Comparison of ENCODE assay signal across 9 cellular contexts in the genomic region with DNA sequence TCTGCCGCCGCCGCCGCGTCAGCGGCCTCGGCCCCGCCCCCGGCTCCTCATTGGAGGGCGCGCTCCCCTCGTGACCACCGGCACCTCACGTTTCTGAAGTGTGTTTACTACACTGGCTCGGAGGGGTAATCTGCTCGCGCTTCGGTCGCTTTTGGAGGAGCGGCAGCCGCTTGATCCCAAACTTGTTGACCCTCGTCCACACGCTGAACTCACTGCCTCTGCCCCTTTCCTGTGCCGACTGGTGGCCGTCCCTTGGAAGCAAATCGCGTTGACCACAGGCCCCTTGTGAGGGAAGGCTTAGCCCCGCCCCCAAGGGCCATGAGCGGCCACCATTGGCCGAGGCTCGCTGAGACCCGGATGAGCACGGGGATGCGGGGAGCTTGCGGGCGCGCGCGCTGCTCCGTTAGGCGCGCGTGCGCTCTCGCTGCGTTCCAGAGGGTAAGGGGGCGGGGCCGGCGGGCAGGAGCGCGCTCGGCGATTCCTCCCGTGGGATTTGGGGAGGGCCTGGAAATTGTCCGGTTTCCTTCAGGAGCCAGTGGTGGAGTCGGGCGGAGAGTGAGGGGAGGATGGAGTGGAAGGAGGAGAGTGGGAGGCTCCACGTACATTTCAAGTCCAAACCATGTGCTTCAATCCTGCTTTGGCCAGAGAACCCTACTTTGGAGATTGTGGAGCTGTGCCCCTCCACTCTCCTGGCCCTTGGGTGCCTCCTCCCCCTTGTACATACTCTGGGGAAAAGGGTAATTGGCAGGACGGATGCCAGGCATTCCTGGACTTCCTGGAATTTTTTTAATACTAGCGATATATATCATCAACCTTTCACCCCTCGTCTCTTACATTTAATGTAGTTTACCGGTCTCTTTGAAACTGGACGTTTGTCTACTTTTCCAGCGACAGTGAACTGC. TPM values are rescaled to one million over a fixed set of nuclear protein-coding genes. Genes with fewer than 3 reads are reported as not detected.
A peak's percentile ranks its signal among the peaks of the same experiment; 100 is the strongest.
DNase-seq lines count a peak whose midpoint lies in the region; ATAC-seq, FAIRE-seq and TF ChIP-seq lines count a peak whose summit lies in the region.
"Had no signal": no experiment of that assay in that cellular context is flagged by ENCODE, and none has a peak within 500 bp of the region (broad histone marks: within the 10 kb centered on the region; RNA-seq: fewer than 3 reads in every experiment).

A gene (minus strand): TSS at position 3 of the 902 bp plus-strand sequence. CDS start 588 bp downstream, outside the sequence.

- TF ChIP-seq CTCF in dorsolateral prefrontal cortex (IDR thresholded peaks at IDR 0.05 in 54 of 56, conservative IDR thresholded peaks at IDR 0.05 in 2 of 56; ENCODE audit: low read depth in 1 of 56, partially characterized antibody in 56 of 56), result peak in 19 of 56 donors; percentile 7 to 43 (median 22)
- no peak; the same call in 1 of the 2 replicates for TF ChIP-seq CTCF in HepG2 (CRISPR knock-in tag; IDR thresholded peaks at IDR 0.05)

- H4K20me1 ChIP-seq in HepG2 (ENCODE audit: insufficient read depth, low read length), result no peaks in the 10 kb centered on the region

- peak within 1 kb of the TSS; percentile 97 for H3K9ac ChIP-seq in HepG2 (ENCODE audit: insufficient read depth, low read depth, low read length)

- H3K27me3 ChIP-seq in dorsolateral prefrontal cortex, result no peaks in the 10 kb centered on the region
- no peaks in the 10 kb centered on the region; a peak in 1 of 5 replicates for H3K27me3 ChIP-seq in HepG2 (ENCODE audit: control insufficient read depth in 1 of 2, insufficient read depth in 2 of 2, low read length in 2 of 2)

- H3K9me3 Mint-ChIP-seq in activated CD4-positive, alpha-beta memory T cell treated with anti-CD3 and anti-CD28 coated beads for 36 hours, result peaks cover 10% of the 10 kb centered on the region

- in situ Hi-C loops in HepG2 (cut with HindIII; ENCODE audit: extremely low pct_ligation_motif_present, low pct_unique_long_range_greater_than_20kb), result no loop called here

- H3K9me3 ChIP-seq in HepG2 (ENCODE audit: low read length), result 0 out of 2 replicates have a peak, but pooled peaks cover 8% of the 10 kb centered on the region

- H2AFZ ChIP-seq in HepG2 (ENCODE audit: low read length), result peak within 1 kb of the TSS; percentile 86

- TF ChIP-seq EP300 in HepG2 (IDR thresholded peaks at IDR 0.05; ENCODE audit: low read depth in 2 of 2, low read length in 2 of 2) (no peak), HepG2 (CRISPR knock-in tag; IDR thresholded peaks at IDR 0.05; ENCODE audit: borderline replicate concordance) (peak; percentile 36)

- H3K4me2 ChIP-seq in HepG2 (ENCODE audit: low read depth, low read length), result peak within 1 kb of the TSS; percentile 92

- H3K4me3 ChIP-seq in dorsolateral prefrontal cortex (peak within 1 kb of the TSS; percentile 70 to 100 (median 96)), HepG2 (replicated peaks in 1 of 3; ENCODE audit: insufficient read depth in 1 of 3, low read depth in 2 of 3, low read length in 3 of 3) (peak within 1 kb of the TSS; percentile 70 to 95 (median 78))

- TF ChIP-seq RAD21 in HepG2 (CRISPR knock-in tag; IDR thresholded peaks at IDR 0.05), result no peak

- ATAC-seq in GM19328 (IDR thresholded peaks at IDR 0.05; ENCODE audit: unreplicated experiment) (peak; percentile 87), HG03520 (IDR thresholded peaks at IDR 0.05; ENCODE audit: unreplicated experiment) (peak; percentile 82), HepG2 (peak; percentile 91)

- DNase-seq in AML-193 (lab: John Stamatoyannopoulos, UW) (peak; percentile 81 to 88), NCI-H748 treated with DMSO at 0.1 percent for 48 hours (lab: John Stamatoyannopoulos, UW) (peak; percentile 93), dorsolateral prefrontal cortex (peak; percentile 92 to 98 (median 94)), HepG2 (ENCODE audit: low spot score) (peak; percentile 89)
- DNase-seq in activated CD4-positive, alpha-beta memory T cell treated with anti-CD3 and anti-CD28 coated beads for 36 hours, result peak; percentile 95
- peak; percentile 88 for DNase-seq in stimulated activated CD4-positive, alpha-beta T cell treated with anti-CD3 and anti-CD28 coated beads, Interleukin-2, amount 100 ng/mL, for 4 hours (ENCODE audit: low read depth)

- peaks cover 24% of the 10 kb centered on the region for H3K4me1 ChIP-seq in HepG2 (ENCODE audit: insufficient read depth, low read length)

- intact Hi-C loops in activated CD4-positive, alpha-beta memory T cell treated with anti-CD3 and anti-CD28 coated beads for 36 hours (cut with micrococcal nuclease), result loop anchor here (1.0 to 10.0 kb wide), 12 partner anchors 15 to 1759 kb away; a partner anchor contains a TSS
- intact Hi-C loops in dorsolateral prefrontal cortex (cut with DNase I), result loop anchor here (1.0 to 10.0 kb wide), 6 partner anchors 107 to 594 kb away; a partner anchor contains a TSS
- intact Hi-C loops in HepG2 (cut with micrococcal nuclease; ENCODE audit: unreplicated experiment), result loop anchor here (2.0 kb wide), 1 partner anchor 137 kb away; no protein-coding TSS in a partner anchor

- peak; percentile 73 for FAIRE-seq in HepG2 (lab: Jason Lieb, UNC)

- WGBS in HepG2 (ENCODE audit: low lambda C conversion rate), result 1% methylated on average over 22 of the region's 64 CpGs

- POLR2A ChIA-PET in activated CD4-positive, alpha-beta memory T cell treated with anti-CD3 and anti-CD28 coated beads for 36 hours (lab: Charles Lee), result interaction anchor here (0.7 to 1.1 kb wide), 3 partner anchors 10 to 316 kb away, joined by 3 read pairs; no protein-coding TSS in a partner anchor
- POLR2A ChIA-PET in HepG2 (lab: Yijun Ruan, JAX), result interaction anchor here (0.9 to 1.3 kb wide), 6 partner anchors 11 to 736 kb away, joined by 3 to 12 read pairs (median 8); a partner anchor contains a TSS

- no peak within 1 kb of the TSS for H3K4me3 Mint-ChIP-seq in activated CD4-positive, alpha-beta memory T cell treated with anti-CD3 and anti-CD28 coated beads for 36 hours

- H3K27ac ChIP-seq in dorsolateral prefrontal cortex (peak within 1 kb of the TSS; percentile 76 to 99 (median 96)), HepG2 (ENCODE audit: extremely low read length, insufficient read depth, low read length) (peak within 1 kb of the TSS; percentile 99)

- CTCF ChIA-PET in activated CD4-positive, alpha-beta memory T cell treated with anti-CD3 and anti-CD28 coated beads for 36 hours (lab: Charles Lee), result interaction anchor here (0.9 to 1.8 kb wide), 3 partner anchors 11 to 226 kb away, joined by 3 to 13 read pairs (median 3); no protein-coding TSS in a partner anchor
- CTCF ChIA-PET in HepG2 (lab: Yijun Ruan, JAX; ENCODE audit: low intra/inter-chr PET ratio, low total read pairs), result no interaction called here

- TF ChIP-seq POLR2A in HepG2 (IDR thresholded peaks at IDR 0.05; ENCODE audit: insufficient read depth in 1 of 2, low read depth in 2 of 2, low read length in 2 of 2), result peak; percentile 65 to 85

- no peaks in the 10 kb centered on the region for H3K36me3 ChIP-seq in HepG2 (replicated peaks in 1 of 2; ENCODE audit: control insufficient read depth in 1 of 2, insufficient read depth in 2 of 2, low read length in 2 of 2)

- peaks cover 1% of the 10 kb centered on the region for H3K36me3 Mint-ChIP-seq in activated CD4-positive, alpha-beta memory T cell treated with anti-CD3 and anti-CD28 coated beads for 36 hours
- H3K36me3 Mint-ChIP-seq: IgD-negative memory B cell had no signal

- peaks cover 28% of the 10 kb centered on the region for H3K79me2 ChIP-seq in HepG2 (ENCODE audit: insufficient read depth, low read length)

- no peak within 1 kb of the TSS for H3K27ac Mint-ChIP-seq in activated CD4-positive, alpha-beta memory T cell treated with anti-CD3 and anti-CD28 coated beads for 36 hours
- H3K27ac Mint-ChIP-seq: IgD-negative memory B cell had no signal

- peaks cover 8% of the 10 kb centered on the region for H3K4me1 Mint-ChIP-seq in activated CD4-positive, alpha-beta memory T cell treated with anti-CD3 and anti-CD28 coated beads for 36 hours (ENCODE audit: low read depth)

- TSS peak; percentile 79 for BruUV-seq in HepG2 (replicated peaks; lab: Mats Ljungman, UMichigan)

- peaks cover 8% of the 10 kb centered on the region for H3K27me3 Mint-ChIP-seq in activated CD4-positive, alpha-beta memory T cell treated with anti-CD3 and anti-CD28 coated beads for 36 hours
- H3K27me3 Mint-ChIP-seq: IgD-negative memory B cell had no signal

TF ChIP-seq in HepG2, 621 proteins besides CTCF, POLR2A, EP300 and RAD21 (continues in another document):
- TF ChIP-seq ZNF543 (CRISPR knock-in tag; IDR thresholded peaks at IDR 0.05) (no peak), MLLT10 (CRISPR knock-in tag; IDR thresholded peaks at IDR 0.05) (no peak), ZNF816 (CRISPR knock-in tag; IDR thresholded peaks at IDR 0.05; ENCODE audit: borderline replicate concordance) (peak; percentile 65; the same call in 1 of the 2 replicates)

RNA-seq across cellular contexts. Expression of the gene that starts here (rescaled TPM):
- 10 to 100 TPM; 23.5 to 24.1 TPM for total RNA-seq in activated CD4-positive, alpha-beta memory T cell treated with anti-CD3 and anti-CD28 coated beads for 36 hours
- total RNA-seq in dorsolateral prefrontal cortex, result 10 to 100 TPM; 11.9 to 34.9 (median 18.1) TPM
- total RNA-seq in HepG2 (2016; rRNA removed; fragmentation: Illumina TruSeq; extraction: Trizol), result 13.9 and 16.2 TPM in 2 replicates
- 2.1 and 4.7 TPM in 2 replicates for total RNA-seq in HepG2 (2016; cell fraction: cytosol; rRNA removed; fragmentation: Illumina TruSeq; extraction: Trizol; ENCODE audit: low read depth)
- total RNA-seq in HepG2 (2016; cell fraction: insoluble cytoplasmic fraction; rRNA removed; fragmentation: Illumina TruSeq; extraction: Trizol), result 15.3 and 15.7 TPM in 2 replicates
- total RNA-seq in HepG2 (2016; cell fraction: membrane; rRNA removed; fragmentation: Illumina TruSeq; extraction: Trizol), result 6.4 and 7.1 TPM in 2 replicates
- total RNA-seq in HepG2 (2016; cell fraction: nucleus; rRNA removed; fragmentation: Illumina TruSeq; extraction: Trizol), result 15.0 and 16.0 TPM in 2 replicates
- 10.0 and 11.4 TPM in 2 replicates for polyA plus RNA-seq in HepG2 (2011; rRNA removed)
- polyA plus RNA-seq in HepG2 (2011; cell fraction: cytosol; rRNA removed), result 3.6 and 4.8 TPM in 2 replicates
- polyA plus RNA-seq in HepG2 (2011; cell fraction: nucleus; rRNA removed), result 34.2 and 41.9 TPM in 2 replicates
- 10.3 and 12.9 TPM in 2 replicates for polyA plus RNA-seq in HepG2 (2012)
- 0.71 and 0.82 TPM in 2 replicates for polyA plus RNA-seq in HepG2 (2016; cell fraction: cytosol; fragmentation: Illumina TruSeq; extraction: Trizol; ENCODE audit: low read depth)
- 14.1 and 15.2 TPM in 2 replicates for polyA plus RNA-seq in HepG2 (2016; cell fraction: insoluble cytoplasmic fraction; fragmentation: Illumina TruSeq; extraction: Trizol; ENCODE audit: low read depth)
- polyA plus RNA-seq in HepG2 (2016; cell fraction: membrane; fragmentation: Illumina TruSeq; extraction: Trizol; ENCODE audit: low read depth), result 2.0 and 2.4 TPM in 2 replicates
- polyA plus RNA-seq in HepG2 (2016; cell fraction: nucleus; fragmentation: Illumina TruSeq; extraction: Trizol; ENCODE audit: insufficient read depth, low read depth), result 28.5 and 29.3 TPM in 2 replicates
- 5.5 and 7.3 TPM in 2 replicates for polyA minus RNA-seq in HepG2 (2011; rRNA and poly(A)+ RNA removed; ENCODE audit: low replicate concordance)
- 4.3 and 5.8 TPM in 2 replicates for polyA minus RNA-seq in HepG2 (2011; cell fraction: cytosol; rRNA and poly(A)+ RNA removed)
- polyA minus RNA-seq in HepG2 (2011; cell fraction: nucleus; rRNA and poly(A)+ RNA removed), result 21.1 and 23.1 TPM in 2 replicates

Comparison
In these comparisons a context has a peak if more than half of its experiments do, and no peak if none do; other contexts are left out.
1. Peak in every context shown above with its lines: DNase-seq, ATAC-seq, H3K4me3 ChIP-seq and H3K27ac ChIP-seq.